ENCODE assay signal across 7 cellular contexts in the genomic region with DNA sequence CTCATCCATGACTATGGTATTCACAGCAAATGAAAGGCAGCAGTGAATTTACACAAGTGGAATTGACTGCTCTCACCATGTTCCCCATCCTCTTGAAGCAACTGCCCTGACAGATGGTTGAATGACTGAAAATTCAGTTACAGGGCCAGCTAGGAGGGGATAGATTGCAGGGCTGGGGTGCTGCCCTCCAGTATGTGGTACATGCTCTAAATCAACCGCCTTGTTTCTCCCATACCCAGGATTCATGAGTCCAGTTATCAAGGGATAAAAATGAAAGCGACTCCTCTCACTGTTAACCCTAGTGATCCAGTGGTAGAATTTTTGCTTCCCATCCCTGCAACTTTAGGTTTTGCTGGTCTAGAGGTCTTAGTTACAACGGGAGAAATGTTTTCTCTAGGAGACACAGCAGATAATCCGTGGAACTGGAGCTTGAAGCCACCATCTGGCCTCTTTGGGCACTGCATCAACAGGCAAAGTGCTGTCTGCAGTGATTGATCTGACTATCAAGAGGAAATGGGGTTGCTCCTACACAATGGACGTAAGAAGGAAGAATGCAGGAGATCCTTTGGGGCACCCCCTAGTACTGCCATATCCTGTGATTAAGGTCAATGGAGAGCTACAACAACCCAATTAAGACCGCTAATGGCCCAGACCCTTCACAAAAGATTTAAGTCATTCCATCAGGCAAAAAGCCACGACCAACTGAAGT. TPM values are rescaled to one million over a fixed set of nuclear protein-coding genes. Genes with fewer than 3 reads are reported as not detected.
DNase-seq lines count a peak whose midpoint lies in the region; ATAC-seq and TF ChIP-seq lines count a peak whose summit lies in the region.

No MANE protein-coding gene starts in this region.

- no peak overlapping the region for H3K9ac ChIP-seq in mesendoderm (ENCODE audit: low read length)

- no peaks in the 10 kb centered on the region for H3K27me3 ChIP-seq in effector memory CD4-positive, alpha-beta T cell (replicated peaks; ENCODE audit: control insufficient read depth, insufficient read depth, low read length, poor library complexity, severe bottlenecking)
- no peaks in the 10 kb centered on the region for H3K27me3 ChIP-seq in mesendoderm (ENCODE audit: insufficient read depth, low read length, poor library complexity)

- no peak overlapping the region for H4K8ac ChIP-seq in mesendoderm (ENCODE audit: low read depth, low read length)

- H2BK15ac ChIP-seq in mesendoderm (replicated peaks; ENCODE audit: low read depth), result no peak overlapping the region

- no peak overlapping the region for H3K18ac ChIP-seq in mesendoderm (ENCODE audit: low read length)

- no peaks in the 10 kb centered on the region for H3K36me3 Mint-ChIP-seq in stimulated activated effector memory CD8-positive, alpha-beta T cell treated with anti-CD3 and anti-CD28 coated beads, Interleukin-12 subunit alpha, Interleukin-12 subunit beta, amount 100 ng/mL, for 72 hours

- DNase-seq in NCI-H524 treated with DMSO at 0.1 percent for 48 hours (lab: John Stamatoyannopoulos, UW), result peak; percentile 84
- DNase-seq in activated CD4-positive, alpha-beta T cell treated with anti-CD3 and anti-CD28 coated beads, Interleukin-2, amount 50 U/mL, for 1 hour, result peak; percentile 38
- peak in 2 of 3 donors; percentile 11 to 23 for DNase-seq in effector memory CD4-positive, alpha-beta T cell
- peak; percentile 71 for DNase-seq in mesendoderm
- DNase-seq in stimulated activated effector memory CD8-positive, alpha-beta T cell treated with anti-CD3 and anti-CD28 coated beads, Interleukin-12 subunit alpha, Interleukin-12 subunit beta, amount 100 ng/mL, for 72 hours (ENCODE audit: low spot score in 2 of 2), result peak; percentile 24 to 71

- H3K79me2 ChIP-seq in mesendoderm (ENCODE audit: control insufficient read depth, insufficient read depth, low read length), result no peaks in the 10 kb centered on the region

- H3K4me2 ChIP-seq in mesendoderm (ENCODE audit: low read length), result no peak overlapping the region

- H3K4me1 Mint-ChIP-seq in stimulated activated effector memory CD8-positive, alpha-beta T cell treated with anti-CD3 and anti-CD28 coated beads, Interleukin-12 subunit alpha, Interleukin-12 subunit beta, amount 100 ng/mL, for 72 hours, result peaks cover 23% of the 10 kb centered on the region

- H2BK5ac ChIP-seq in mesendoderm (ENCODE audit: low read length), result no peak overlapping the region

- no peak overlapping the region for H2BK120ac ChIP-seq in mesendoderm (ENCODE audit: low read depth, low read length)

- no peak overlapping the region for H3K4me3 ChIP-seq in effector memory CD4-positive, alpha-beta T cell (ENCODE audit: insufficient read depth, low read depth, low read length, poor library complexity, severe bottlenecking)
- H3K4me3 ChIP-seq in mesendoderm (ENCODE audit: low read length), result no peak overlapping the region

- TF ChIP-seq CTCF in GM12873 (IDR thresholded peaks at IDR 0.05; ENCODE audit: insufficient read depth, low read depth, low read length, missing control alignments), result peak; percentile 90

- peak overlapping the region; percentile 68 for H4K5ac ChIP-seq in mesendoderm (ENCODE audit: low read length)

- no peak overlapping the region for H2AK5ac ChIP-seq in mesendoderm (ENCODE audit: low read length)

- no peak overlapping the region for H3K27ac Mint-ChIP-seq in stimulated activated effector memory CD8-positive, alpha-beta T cell treated with anti-CD3 and anti-CD28 coated beads, Interleukin-12 subunit alpha, Interleukin-12 subunit beta, amount 100 ng/mL, for 72 hours

- no peak overlapping the region for H3K4ac ChIP-seq in mesendoderm (ENCODE audit: low read depth, low read length)

- peak overlapping the region; percentile 2 for H3K4me3 Mint-ChIP-seq in stimulated activated effector memory CD8-positive, alpha-beta T cell treated with anti-CD3 and anti-CD28 coated beads, Interleukin-12 subunit alpha, Interleukin-12 subunit beta, amount 100 ng/mL, for 72 hours

- H3K36me3 ChIP-seq in effector memory CD4-positive, alpha-beta T cell (ENCODE audit: control insufficient read depth, insufficient read depth, low read length), result no peaks in the 10 kb centered on the region
- no peaks in the 10 kb centered on the region for H3K36me3 ChIP-seq in mesendoderm (ENCODE audit: control insufficient read depth, insufficient read depth, low read length)

- no peak overlapping the region for H3K27ac ChIP-seq in effector memory CD4-positive, alpha-beta T cell (ENCODE audit: insufficient read depth, low read length, poor library complexity, severe bottlenecking)
- H3K27ac ChIP-seq in mesendoderm (ENCODE audit: low read depth, low read length), result no peak overlapping the region

- ATAC-seq in HG03175 (IDR thresholded peaks at IDR 0.05; ENCODE audit: unreplicated experiment), result peak; percentile 53
- peak; percentile 83 for ATAC-seq in stimulated activated effector memory CD8-positive, alpha-beta T cell treated with anti-CD3 and anti-CD28 coated beads, Interleukin-12 subunit alpha, Interleukin-12 subunit beta, amount 100 ng/mL, for 72 hours

- WGBS in mesendoderm (ENCODE audit: extremely low coverage, insufficient coverage, low lambda C conversion rate), result no CpG with 5 or more reads among the region's 7 CpGs

- H3K9me3 ChIP-seq in effector memory CD4-positive, alpha-beta T cell (ENCODE audit: control insufficient read depth, low read length), result no peaks in the 10 kb centered on the region

- H3K79me1 ChIP-seq in mesendoderm (ENCODE audit: low read length), result no peaks in the 10 kb centered on the region

- no peaks in the 10 kb centered on the region for H3K9me3 Mint-ChIP-seq in stimulated activated effector memory CD8-positive, alpha-beta T cell treated with anti-CD3 and anti-CD28 coated beads, Interleukin-12 subunit alpha, Interleukin-12 subunit beta, amount 100 ng/mL, for 72 hours

- H3K23ac ChIP-seq in mesendoderm (ENCODE audit: low read length), result no peak overlapping the region

- H3K4me1 ChIP-seq in effector memory CD4-positive, alpha-beta T cell (ENCODE audit: control insufficient read depth, insufficient read depth, low read length, poor library complexity, severe bottlenecking), result no peaks in the 10 kb centered on the region
- H3K4me1 ChIP-seq in mesendoderm (ENCODE audit: control insufficient read depth, low read depth, low read length), result no peaks in the 10 kb centered on the region

- H3K56ac ChIP-seq in mesendoderm (ENCODE audit: low read length), result peak overlapping the region; percentile 54

RNA-seq across cellular contexts. Expression of a gene that starts 32.0 kb away (rescaled TPM):
- polyA plus RNA-seq in mesendoderm (2013, experiment 1 of 2), result 18.8 TPM
- 18.8 TPM for polyA plus RNA-seq in mesendoderm (2013, experiment 2 of 2)

RNA-seq across cellular contexts. Expression of a gene that starts 49.0 kb away (rescaled TPM):
- 23.6 TPM for polyA plus RNA-seq in mesendoderm (2013, experiment 1 of 2)
- 23.2 TPM for polyA plus RNA-seq in mesendoderm (2013, experiment 2 of 2)

Comparison
In these comparisons a context has a peak if more than half of its experiments do, and no peak if none do; other contexts are left out.
1. DNase-seq: peak in every context shown above with its lines; median percentile 84 in NCI-H524 treated with DMSO at 0.1 percent for 48 hours; 71 in mesendoderm; 48 in stimulated activated effector memory CD8-positive, alpha-beta T cell treated with anti-CD3 and anti-CD28 coated beads, Interleukin-12 subunit alpha, Interleukin-12 subunit beta, amount 100 ng/mL, for 72 hours; 38 in activated CD4-positive, alpha-beta T cell treated with anti-CD3 and anti-CD28 coated beads, Interleukin-2, amount 50 U/mL, for 1 hour; 17 in effector memory CD4-positive, alpha-beta T cell.